8 cellular contexts compared by ENCODE assay signal in genomic region chr7:50304158-50304910, GRCh38. TPM values are rescaled to one million over a fixed set of nuclear protein-coding genes. Genes with fewer than 3 reads are reported as not detected.
DNase-seq lines count a peak whose midpoint lies in the region; ATAC-seq and TF ChIP-seq lines count a peak whose summit lies in the region.

Gene IKZF1 (plus strand): TSS chr7:50304716. CDS start chr7:50319062, 14,346 bp downstream.

- peaks cover 49% of the 10 kb centered on the region for H3K36me3 Mint-ChIP-seq in T-helper 2 cell treated with Interferon-gamma antibody and Interleukin-4, amounts not matched to agents 5 μg/mL and 100 μg/mL, for 36 hours (ENCODE audit: low read depth)

- peak within 1 kb of the TSS; percentile 99 for H3K4me3 Mint-ChIP-seq in T-helper 2 cell treated with Interferon-gamma antibody and Interleukin-4, amounts not matched to agents 5 μg/mL and 100 μg/mL, for 36 hours

- TF ChIP-seq CTCF in cardiac fibroblast (IDR thresholded peaks at IDR 0.05; ENCODE audit: low read depth, low read length) (no peak), liver (IDR thresholded peaks at IDR 0.05; ENCODE audit: low read depth, low read length, missing input control) (no peak)

- H3K27ac ChIP-seq in liver (ENCODE audit: low read depth in 1 of 2, low read length in 2 of 2) = peak within 1 kb of the TSS; percentile 67 to 69

- 1% methylated on average over 102 of the region's 102 CpGs for WGBS in liver

- H3K9me3 ChIP-seq in liver (ENCODE audit: control insufficient read depth in 4 of 4, low read length in 3 of 4) = no peaks in the 10 kb centered on the region

- H3K9me3 Mint-ChIP-seq in T-helper 2 cell treated with Interferon-gamma antibody and Interleukin-4, amounts not matched to agents 5 μg/mL and 100 μg/mL, for 36 hours = no peaks in the 10 kb centered on the region

- no peak within 1 kb of the TSS for H3K4me3 ChIP-seq in cardiac fibroblast (replicated peaks in 1 of 2; ENCODE audit: low read depth in 2 of 2, low read length in 2 of 2)
- peak within 1 kb of the TSS; percentile 42 to 64 (median 54) for H3K4me3 ChIP-seq in liver (ENCODE audit: low read depth in 1 of 3, low read length in 3 of 3)

- peak within 1 kb of the TSS; percentile 97 for H3K27ac Mint-ChIP-seq in T-helper 2 cell treated with Interferon-gamma antibody and Interleukin-4, amounts not matched to agents 5 μg/mL and 100 μg/mL, for 36 hours

- DNase-seq in NK-92 treated with Interleukin-12 subunit alpha and Interleukin-12 subunit beta, amount 100 ng/mL, for 24 hours (lab: John Stamatoyannopoulos, UW) = peak; percentile 47
- no peak for DNase-seq in NK-92 (lab: John Stamatoyannopoulos, UW; ENCODE audit: unreplicated experiment)
- peak; percentile 67 for DNase-seq in T-helper 2 cell treated with Interferon-gamma antibody and Interleukin-4, amounts not matched to agents 5 μg/mL and 100 μg/mL, for 36 hours (ENCODE audit: low spot score)
- peak; percentile 4 to 14 for DNase-seq in cardiac fibroblast (ENCODE audit: low read depth in 2 of 2)
- DNase-seq in stimulated activated CD8-positive, alpha-beta memory T cell treated with anti-CD3 and anti-CD28 coated beads, Interleukin-2, amount 100 ng/mL, for 48 hours (ENCODE audit: low read depth in 2 of 2) = peak; percentile 63 to 69
- no peak for DNase-seq in NCI-H2029 treated with DMSO at 0.1 percent for 48 hours (lab: John Stamatoyannopoulos, UW)

- H3K36me3 ChIP-seq in liver (ENCODE audit: control insufficient read depth in 4 of 4, insufficient read depth in 3 of 4, low read depth in 1 of 4, low read length in 3 of 4) = no peaks in the 10 kb centered on the region

- H3K4me1 ChIP-seq in liver (ENCODE audit: control insufficient read depth in 4 of 4, insufficient read depth in 4 of 4, low read length in 3 of 4) = peaks cover 3 to 11% (median 8%) of the 10 kb centered on the region in 4 donors

- peaks cover 2 to 11% (median 9%) of the 10 kb centered on the region in 4 donors for H3K27me3 ChIP-seq in liver (ENCODE audit: control insufficient read depth in 4 of 4, insufficient read depth in 4 of 4, low read length in 3 of 4)

- peaks cover 1% of the 10 kb centered on the region for H3K27me3 Mint-ChIP-seq in T-helper 2 cell treated with Interferon-gamma antibody and Interleukin-4, amounts not matched to agents 5 μg/mL and 100 μg/mL, for 36 hours (ENCODE audit: low read depth)

- H3K9ac ChIP-seq in liver (ENCODE audit: low read depth in 1 of 2, low read length in 2 of 2) = peak within 1 kb of the TSS in 1 of 2 donors; percentile 81

- peak; percentile 38 for ATAC-seq in HG03354 (IDR thresholded peaks at IDR 0.05; ENCODE audit: poor library complexity, severe bottlenecking, unreplicated experiment)

- H3K4me1 Mint-ChIP-seq in T-helper 2 cell treated with Interferon-gamma antibody and Interleukin-4, amounts not matched to agents 5 μg/mL and 100 μg/mL, for 36 hours (ENCODE audit: low read depth) = peaks cover 31% of the 10 kb centered on the region

- TF ChIP-seq RAD21 in liver (IDR thresholded peaks at IDR 0.05) = no peak

TF ChIP-seq in liver, 16 proteins besides CTCF, POLR2A, EP300 and RAD21:
- TF ChIP-seq EGR1 (IDR thresholded peaks at IDR 0.05; ENCODE audit: low read depth in 2 of 2) (no peak), NR2F2 (IDR thresholded peaks at IDR 0.05) (no peak), REST (IDR thresholded peaks at IDR 0.05) (no peak), RXRA (IDR thresholded peaks at IDR 0.05) (no peak), GABPA (IDR thresholded peaks at IDR 0.05 in 1 of 2, conservative IDR thresholded peaks at IDR 0.05 in 1 of 2) (no peak), HNF4A (conservative IDR thresholded peaks at IDR 0.05) (no peak), HNF4G (IDR thresholded peaks at IDR 0.05) (no peak), SP1 (IDR thresholded peaks at IDR 0.05) (no peak), YY1 (IDR thresholded peaks at IDR 0.05) (no peak), ZBTB33 (IDR thresholded peaks at IDR 0.05) (no peak), ATF3 (IDR thresholded peaks at IDR 0.05) (no peak), FOXA1 (IDR thresholded peaks at IDR 0.05) (no peak)

RNA-seq across cellular contexts. Expression of gene IKZF1, which starts in this region (rescaled TPM):
- total RNA-seq in liver = 10 to 100 TPM in 1 of 2 donors, 1 to 10 TPM in 1; 9.8 to 43.5 TPM
- polyA plus RNA-seq in liver = 1 to 10 TPM; 1.6 to 2.6 TPM

Comparison
In these comparisons a context has a peak if more than half of its experiments do, and no peak if none do; other contexts are left out.
1. DNase-seq: peak in NK-92 treated with Interleukin-12 subunit alpha and Interleukin-12 subunit beta, amount 100 ng/mL, for 24 hours (single experiment), T-helper 2 cell treated with Interferon-gamma antibody and Interleukin-4, amounts not matched to agents 5 μg/mL and 100 μg/mL, for 36 hours (single experiment), cardiac fibroblast (2 of 2) and stimulated activated CD8-positive, alpha-beta memory T cell treated with anti-CD3 and anti-CD28 coated beads, Interleukin-2, amount 100 ng/mL, for 48 hours (2 of 2); none in NK-92 (single experiment) and NCI-H2029 treated with DMSO at 0.1 percent for 48 hours (single experiment).
2. H3K4me3 ChIP-seq: peak in liver (3 of 3); none in cardiac fibroblast (0 of 2).